18 cellular contexts compared by ENCODE assay signal in the genomic region with DNA sequence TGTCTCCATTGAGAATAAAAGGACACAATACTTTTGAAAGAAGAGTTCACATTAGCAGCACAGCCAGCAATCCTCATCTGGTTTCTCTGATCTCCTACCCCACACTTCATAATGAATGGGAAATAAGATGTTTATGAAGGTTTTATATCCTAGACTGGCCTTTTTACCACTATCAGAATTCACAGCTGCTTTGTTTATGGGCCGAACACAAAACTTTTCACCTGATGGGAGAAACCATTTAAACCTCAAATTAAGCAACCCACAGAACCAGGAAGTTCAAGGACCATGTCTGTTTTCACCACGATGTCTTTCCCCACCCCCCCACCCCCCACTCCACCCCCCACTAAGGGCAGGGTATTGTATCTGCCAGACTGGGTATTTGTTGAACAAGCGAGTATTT. TPM values are rescaled to one million over a fixed set of nuclear protein-coding genes. Genes with fewer than 3 reads are reported as not detected.
DNase-seq lines count a peak whose midpoint lies in the region; ATAC-seq and TF ChIP-seq lines count a peak whose summit lies in the region.
"Had no signal": no experiment of that assay in that cellular context is flagged by ENCODE, and none has a peak within 500 bp of the region (broad histone marks: within the 10 kb centered on the region; RNA-seq: fewer than 3 reads in every experiment).

No MANE protein-coding gene starts in this region.

- DNase-seq in activated T-cell treated with anti-CD3 and anti-CD28 coated beads, Interleukin-2, amount 50 U/mL, for 72 hours: no peak
- no peak for DNase-seq in activated T-cell treated with anti-CD3 and anti-CD28 coated beads, Interleukin-2, amount 50 U/mL, for 4 hours
- DNase-seq in GM23338 (ENCODE audit: low spot score) (no peak), chondrocyte (ENCODE audit: low spot score) (no peak), progenitor cell of endocrine pancreas (ENCODE audit: low spot score, unreplicated experiment) (no peak), NCI-H510A (lab: John Stamatoyannopoulos, UW) (no peak), COR-L47 (lab: John Stamatoyannopoulos, UW) (no peak)
- DNase-seq: activated CD4-positive, alpha-beta T cell treated with anti-CD3 and anti-CD28 coated beads for 1 hour; activated T-cell treated with anti-CD3 and anti-CD28 coated beads for 4 hours; GF-D8; GOT3; islet precursor cell; NCI-H1048; NCI-H2107; NCI-H526; SIG-M5 had no signal

- ATAC-seq in activated T-cell treated with anti-CD3 and anti-CD28 coated beads, Interleukin-2, amount 50 U/mL, for 72 hours (replicated peaks in 1 of 2): no peak
- ATAC-seq in activated T-cell treated with anti-CD3 and anti-CD28 coated beads, Interleukin-2, amount 50 U/mL, for 4 hours: no peak
- no peak for ATAC-seq in GM23338
- no peak for ATAC-seq in GM21576 (IDR thresholded peaks at IDR 0.05; ENCODE audit: unreplicated experiment)

- no peak overlapping the region for H2AFZ ChIP-seq in GM23338

- H3K4me1 ChIP-seq in GM23338 (ENCODE audit: insufficient read depth): no peaks in the 10 kb centered on the region

- peak overlapping the region; percentile 5; the same call in 1 of the 2 replicates for H3K27ac ChIP-seq in GM23338 (ENCODE audit: low read depth)

- peaks cover 16 to 46% of the 10 kb centered on the region in 2 donors for H3K36me3 Mint-ChIP-seq in activated T-cell treated with anti-CD3 and anti-CD28 coated beads, Interleukin-2, amount 50 U/mL, for 72 hours (ENCODE audit: insufficient read depth in 2 of 2)
- peaks cover 47% of the 10 kb centered on the region for H3K36me3 Mint-ChIP-seq in activated T-cell treated with anti-CD3 and anti-CD28 coated beads, Interleukin-2, amount 50 U/mL, for 4 hours (ENCODE audit: insufficient read depth)
- peaks cover 91% of the 10 kb centered on the region for H3K36me3 Mint-ChIP-seq in GM23338 (ENCODE audit: low read depth)
- peaks cover 35% of the 10 kb centered on the region for H3K36me3 Mint-ChIP-seq in chondrocyte (ENCODE audit: low read depth)
- peaks cover 31% of the 10 kb centered on the region for H3K36me3 Mint-ChIP-seq in progenitor cell of endocrine pancreas (ENCODE audit: insufficient read depth)

- H3K4me3 ChIP-seq in GM23338: no peak overlapping the region

- peaks cover 19% of the 10 kb centered on the region for H3K79me2 ChIP-seq in GM23338 (replicated peaks; ENCODE audit: insufficient read depth)

- H3K36me3 ChIP-seq in GM23338 (ENCODE audit: insufficient read depth): peaks cover 36% of the 10 kb centered on the region

- peaks cover 5% of the 10 kb centered on the region; the same call in 1 of the 2 replicates for H4K20me1 ChIP-seq in GM23338 (replicated peaks; ENCODE audit: insufficient read depth)

- no peak overlapping the region for H3K4me3 Mint-ChIP-seq in activated T-cell treated with anti-CD3 and anti-CD28 coated beads, Interleukin-2, amount 50 U/mL, for 72 hours
- H3K4me3 Mint-ChIP-seq in activated T-cell treated with anti-CD3 and anti-CD28 coated beads, Interleukin-2, amount 50 U/mL, for 4 hours: no peak overlapping the region
- H3K4me3 Mint-ChIP-seq in GM23338: no peak overlapping the region
- H3K4me3 Mint-ChIP-seq in chondrocyte (ENCODE audit: unreplicated experiment): no peak overlapping the region
- H3K4me3 Mint-ChIP-seq in progenitor cell of endocrine pancreas (ENCODE audit: low read depth): no peak overlapping the region
- H3K4me3 Mint-ChIP-seq: neural crest cell had no signal

- TF ChIP-seq CTCF in GM23338 (conservative IDR thresholded peaks at IDR 0.05; ENCODE audit: low read depth in 2 of 2) (no peak), chondrocyte (IDR thresholded peaks at IDR 0.05) (no peak), progenitor cell of endocrine pancreas (IDR thresholded peaks at IDR 0.05; ENCODE audit: unreplicated experiment) (no peak)

- H3K4me1 Mint-ChIP-seq in activated T-cell treated with anti-CD3 and anti-CD28 coated beads, Interleukin-2, amount 50 U/mL, for 72 hours (ENCODE audit: low read depth): peaks cover 26% of the 10 kb centered on the region
- peaks cover 26% of the 10 kb centered on the region for H3K4me1 Mint-ChIP-seq in activated T-cell treated with anti-CD3 and anti-CD28 coated beads, Interleukin-2, amount 50 U/mL, for 4 hours (ENCODE audit: low read depth)
- peaks cover 4% of the 10 kb centered on the region for H3K4me1 Mint-ChIP-seq in GM23338
- peaks cover 34% of the 10 kb centered on the region for H3K4me1 Mint-ChIP-seq in chondrocyte (ENCODE audit: low read depth)
- peaks cover 7% of the 10 kb centered on the region for H3K4me1 Mint-ChIP-seq in progenitor cell of endocrine pancreas (ENCODE audit: low read depth)
- H3K4me1 Mint-ChIP-seq: neural crest cell had no signal

- H3K27me3 Mint-ChIP-seq in activated T-cell treated with anti-CD3 and anti-CD28 coated beads, Interleukin-2, amount 50 U/mL, for 72 hours (ENCODE audit: low read depth): no peaks in the 10 kb centered on the region
- H3K27me3 Mint-ChIP-seq in activated T-cell treated with anti-CD3 and anti-CD28 coated beads, Interleukin-2, amount 50 U/mL, for 4 hours (ENCODE audit: low read depth): no peaks in the 10 kb centered on the region
- peaks cover 4% of the 10 kb centered on the region for H3K27me3 Mint-ChIP-seq in GM23338 (ENCODE audit: insufficient read depth, low read depth, poor library complexity)
- no peaks in the 10 kb centered on the region for H3K27me3 Mint-ChIP-seq in chondrocyte (ENCODE audit: low read depth)
- no peaks in the 10 kb centered on the region for H3K27me3 Mint-ChIP-seq in progenitor cell of endocrine pancreas

- peak overlapping the region; percentile 85 for H3K27ac Mint-ChIP-seq in activated T-cell treated with anti-CD3 and anti-CD28 coated beads, Interleukin-2, amount 50 U/mL, for 72 hours
- H3K27ac Mint-ChIP-seq in GM23338 (no peak overlapping the region), chondrocyte (ENCODE audit: unreplicated experiment) (peak overlapping the region; percentile 54), progenitor cell of endocrine pancreas (peak overlapping the region; percentile 62)

- no peaks in the 10 kb centered on the region for H3K9me2 ChIP-seq in GM23338 (ENCODE audit: insufficient read depth)

- no peak overlapping the region for H3K4me2 ChIP-seq in GM23338

- H3K9me3 Mint-ChIP-seq in activated T-cell treated with anti-CD3 and anti-CD28 coated beads, Interleukin-2, amount 50 U/mL, for 72 hours: no peaks in the 10 kb centered on the region
- H3K9me3 Mint-ChIP-seq in activated T-cell treated with anti-CD3 and anti-CD28 coated beads, Interleukin-2, amount 50 U/mL, for 4 hours: no peaks in the 10 kb centered on the region
- H3K9me3 Mint-ChIP-seq in GM23338: no peaks in the 10 kb centered on the region
- no peaks in the 10 kb centered on the region for H3K9me3 Mint-ChIP-seq in chondrocyte (ENCODE audit: low read depth)
- H3K9me3 Mint-ChIP-seq in progenitor cell of endocrine pancreas (ENCODE audit: low read depth): no peaks in the 10 kb centered on the region
- H3K9me3 Mint-ChIP-seq: neural crest cell had no signal

- peaks cover 34% of the 10 kb centered on the region; the same call in 1 of the 2 replicates for H3F3A ChIP-seq in GM23338 (replicated peaks; ENCODE audit: low read depth)

- H3K27me3 ChIP-seq in GM23338 (ENCODE audit: insufficient read depth): no peaks in the 10 kb centered on the region

TF ChIP-seq in GM23338, 12 proteins besides CTCF, POLR2A, EP300 and RAD21 (continues in another document):
- TF ChIP-seq, protein P1, sequence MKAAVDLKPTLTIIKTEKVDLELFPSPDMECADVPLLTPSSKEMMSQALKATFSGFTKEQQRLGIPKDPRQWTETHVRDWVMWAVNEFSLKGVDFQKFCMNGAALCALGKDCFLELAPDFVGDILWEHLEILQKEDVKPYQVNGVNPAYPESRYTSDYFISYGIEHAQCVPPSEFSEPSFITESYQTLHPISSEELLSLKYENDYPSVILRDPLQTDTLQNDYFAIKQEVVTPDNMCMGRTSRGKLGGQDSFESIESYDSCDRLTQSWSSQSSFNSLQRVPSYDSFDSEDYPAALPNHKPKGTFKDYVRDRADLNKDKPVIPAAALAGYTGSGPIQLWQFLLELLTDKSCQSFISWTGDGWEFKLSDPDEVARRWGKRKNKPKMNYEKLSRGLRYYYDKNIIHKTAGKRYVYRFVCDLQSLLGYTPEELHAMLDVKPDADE (IDR thresholded peaks at IDR 0.05): no peak
- TF ChIP-seq ZNF114 (CRISPR knock-in tag; IDR thresholded peaks at IDR 0.05) (no peak), EZH2phosphoT487 (IDR thresholded peaks at IDR 0.05; ENCODE audit: unreplicated experiment) (no peak), NANOG (IDR thresholded peaks at IDR 0.05; ENCODE audit: borderline replicate concordance) (no peak), CREB1 (CRISPR knock-in tag; IDR thresholded peaks at IDR 0.05; ENCODE audit: low read depth) (no peak), ZNF331 (CRISPR knock-in tag; IDR thresholded peaks at IDR 0.05; ENCODE audit: low read depth) (no peak), STAT1 (IDR thresholded peaks at IDR 0.05; ENCODE audit: unreplicated experiment) (no peak)

RNA-seq across cellular contexts. Expression of gene SETD5, which starts 11.4 kb away (rescaled TPM):
- total RNA-seq in activated T-cell treated with anti-CD3 and anti-CD28 coated beads, Interleukin-2, amount 50 U/mL, for 72 hours: 100 to 1,000 TPM; 158 to 173 TPM
- total RNA-seq in activated T-cell treated with anti-CD3 and anti-CD28 coated beads, Interleukin-2, amount 50 U/mL, for 4 hours: 10 to 100 TPM; 67.3 to 78.1 (median 71.8) TPM
- total RNA-seq in GM23338 (2014; rRNA removed; shearing (Covaris generic)): 140 and 172 TPM in 2 replicates
- 132 and 143 TPM in 2 replicates for polyA plus RNA-seq in GM23338 (2016; fragmentation: Nextera tagmentation; extraction: Ambion mirVana)
- 122 to 145 TPM (median 123 TPM) in 3 replicates for total RNA-seq in chondrocyte
- total RNA-seq in progenitor cell of endocrine pancreas: 227 and 233 TPM in 2 replicates

RNA-seq across cellular contexts. Expression of gene THUMPD3, which starts 23.2 kb away (rescaled TPM):
- total RNA-seq in activated T-cell treated with anti-CD3 and anti-CD28 coated beads, Interleukin-2, amount 50 U/mL, for 72 hours: 10 to 100 TPM; 56.0 to 65.5 TPM
- 10 to 100 TPM; 69.0 to 77.4 (median 73.1) TPM for total RNA-seq in activated T-cell treated with anti-CD3 and anti-CD28 coated beads, Interleukin-2, amount 50 U/mL, for 4 hours
- 30.1 and 37.3 TPM in 2 replicates for total RNA-seq in GM23338 (2014; rRNA removed; shearing (Covaris generic))
- polyA plus RNA-seq in GM23338 (2016; fragmentation: Nextera tagmentation; extraction: Ambion mirVana): 45.2 and 54.1 TPM in 2 replicates
- total RNA-seq in chondrocyte (41.7 to 49.8 TPM (median 43.9 TPM) in 3 replicates), progenitor cell of endocrine pancreas (61.3 and 62.4 TPM in 2 replicates)
